In the genomic region with DNA sequence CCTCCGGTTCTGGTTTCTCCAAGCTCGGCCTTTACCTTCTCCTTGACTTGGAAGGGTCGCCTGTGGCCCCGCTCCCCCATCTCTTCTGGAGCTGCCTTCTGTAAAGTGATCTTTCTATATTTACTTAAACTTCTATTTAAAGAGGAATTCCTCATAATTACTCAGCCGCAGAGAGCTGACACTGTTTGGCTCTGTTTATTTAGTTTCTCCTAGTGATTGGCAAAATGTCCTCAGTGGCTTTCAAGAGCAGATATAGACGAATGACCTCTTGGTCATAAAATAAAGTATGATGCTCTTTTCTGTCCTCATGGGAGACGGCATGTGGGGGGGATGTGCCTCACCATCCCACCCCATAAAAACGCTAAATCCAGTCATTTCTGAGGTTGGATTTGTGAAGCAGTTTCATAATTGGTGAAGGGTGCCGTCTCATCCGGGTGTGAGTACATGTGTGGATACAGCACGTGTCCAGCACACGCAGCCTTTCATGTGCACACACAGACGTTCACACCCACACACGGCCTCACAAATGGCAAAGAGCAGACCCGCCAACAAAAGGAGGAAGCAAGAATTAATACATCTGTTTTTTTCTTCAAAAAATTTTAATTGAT, we compare ENCODE assay signal across 8 cellular contexts. TPM values are rescaled to one million over a fixed set of nuclear protein-coding genes. Genes with fewer than 3 reads are reported as not detected.
DNase-seq lines count a peak whose midpoint lies in the region; ATAC-seq and TF ChIP-seq lines count a peak whose summit lies in the region.

No MANE protein-coding gene starts in this region.

- H3K36me3 ChIP-seq in esophagus squamous epithelium, result no peaks in the 10 kb centered on the region
- no peaks in the 10 kb centered on the region for H3K36me3 ChIP-seq in BE2C

- intact Hi-C loops in esophagus squamous epithelium (cut with DNase I), result no loop called here

- no peak overlapping the region for H3K4me3 ChIP-seq in AG10803 (ENCODE audit: low read length)
- H3K4me3 ChIP-seq in esophagus squamous epithelium, result peak overlapping the region in 1 of 4 donors; percentile 11
- H3K4me3 ChIP-seq in BE2C (ENCODE audit: low read depth, low read length), result no peak overlapping the region

- H3K9me3 ChIP-seq in esophagus squamous epithelium (no peaks in the 10 kb centered on the region), BE2C (no peaks in the 10 kb centered on the region)

- H3K4me1 ChIP-seq in esophagus squamous epithelium, result peaks cover 0 to 56% (median 12%) of the 10 kb centered on the region in 3 donors
- no peaks in the 10 kb centered on the region; the same call in 1 of the 2 replicates for H3K4me1 ChIP-seq in BE2C

- 24 to 32% methylated on average over 15 of the region's 15 CpGs for WGBS in esophagus squamous epithelium, 2 donors

- no peak for TF ChIP-seq CTCF in AG10803 (conservative IDR thresholded peaks at IDR 0.05; ENCODE audit: low read length)
- no peak for TF ChIP-seq CTCF in esophagus squamous epithelium (IDR thresholded peaks at IDR 0.05)
- TF ChIP-seq CTCF in omental fat pad (IDR thresholded peaks at IDR 0.05), result no peak
- TF ChIP-seq CTCF in BE2C (IDR thresholded peaks at IDR 0.05; ENCODE audit: low read depth, low read length), result no peak

- H3K27ac ChIP-seq in esophagus squamous epithelium, result peak overlapping the region in 3 of 4 donors; percentile 49 to 60 (median 53)

- DNase-seq in AG10803 (ENCODE audit: low read depth) (peak; percentile 87), NCI-H2029 treated with DMSO at 0.1 percent for 48 hours (lab: John Stamatoyannopoulos, UW) (peak; percentile 41), esophagus squamous epithelium (lab: John Stamatoyannopoulos, UW) (no peak), omental fat pad (ENCODE audit: low spot score) (no peak), BE2C (no peak)
- DNase-seq in activated CD4-positive, CD25-positive, alpha-beta regulatory T cell (lab: John Stamatoyannopoulos, UW), result no peak
- DNase-seq in activated CD4-positive, CD25-positive, alpha-beta regulatory T cell treated with anti-CD3 and anti-CD28 coated beads, Interleukin-2, amount 50 U/mL, for 72 hours, result no peak

- ATAC-seq in omental fat pad (ENCODE audit: low FRiP score) (peak; percentile 53), GM18511 (IDR thresholded peaks at IDR 0.05; ENCODE audit: unreplicated experiment) (no peak)

- TF ChIP-seq POLR2A in esophagus squamous epithelium (IDR thresholded peaks at IDR 0.05), result no peak

- H3K27me3 ChIP-seq in esophagus squamous epithelium (no peaks in the 10 kb centered on the region), BE2C (no peaks in the 10 kb centered on the region)

RNA-seq across cellular contexts. Expression of a gene that starts 43.4 kb away (rescaled TPM):
- total RNA-seq in esophagus squamous epithelium (10 to 100 TPM in 2 of 4 donors, 1 to 10 TPM in 2; 4.2 to 26.5 (median 9.0) TPM), omental fat pad (10 to 100 TPM; 33.6 to 78.4 (median 47.2) TPM)
- 13.7 TPM for polyA plus RNA-seq in BE2C (2012; ENCODE audit: insufficient read depth, insufficient read length, low read depth)

Comparison
In these comparisons a context has a peak if more than half of its experiments do, and no peak if none do; other contexts are left out.
1. DNase-seq: peak in AG10803 (single experiment) and NCI-H2029 treated with DMSO at 0.1 percent for 48 hours (single experiment); none in esophagus squamous epithelium (single experiment), omental fat pad (single experiment), activated CD4-positive, CD25-positive, alpha-beta regulatory T cell (0 of 4), BE2C (single experiment) and activated CD4-positive, CD25-positive, alpha-beta regulatory T cell treated with anti-CD3 and anti-CD28 coated beads, Interleukin-2, amount 50 U/mL, for 72 hours (single experiment).